16 cellular contexts compared by ENCODE assay signal in the genomic region with DNA sequence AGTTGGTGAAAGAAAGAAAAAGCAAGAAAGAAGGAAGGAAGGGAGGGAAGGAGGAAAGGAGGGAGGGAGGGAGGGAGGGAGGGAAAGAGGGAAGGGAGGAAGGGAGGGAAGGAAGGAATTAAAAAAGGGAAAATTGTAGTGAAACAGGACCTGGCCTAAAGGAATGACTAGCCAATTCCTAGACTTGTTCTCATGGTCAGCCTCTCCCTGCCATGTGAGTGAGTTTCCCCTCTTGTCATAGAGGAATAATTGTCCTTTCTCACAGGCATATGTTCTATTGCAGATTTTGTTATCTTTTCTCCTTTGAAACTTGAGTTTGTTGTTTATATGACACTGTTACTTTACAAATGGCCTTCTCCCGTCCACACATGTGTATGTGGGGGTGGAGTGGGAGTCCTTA.
"Had no signal": no experiment of that assay in that cellular context is flagged by ENCODE, and none has a peak within 500 bp of the region (broad histone marks: within the 10 kb centered on the region; RNA-seq: fewer than 3 reads in every experiment).

No MANE protein-coding gene starts in this region.

- H3K9me3 ChIP-seq: MG63, SJCRH30 had no signal

- H3K4me3 ChIP-seq: MG63, SJCRH30 had no signal

- H3K36me3 ChIP-seq: MG63, SJCRH30 had no signal

- DNase-seq: KBM-7; MG63; NCI-H1436; NCI-H187; NCI-H2081 treated with DMSO at 0.1 percent for 48 hours; NCI-H2171; NCI-H226; NCI-H446; NCI-H524 treated with DMSO at 0.1 percent for 48 hours; NK-92 treated with Interleukin-12 subunit alpha and Interleukin-12 subunit beta, amount 100 ng/mL, for 24 hours; PC-3; SJCRH30 had no signal

- H3K27ac ChIP-seq: HL-60, RWPE1, SJCRH30 had no signal

- H3K27me3 ChIP-seq: MG63, SJCRH30 had no signal

- ATAC-seq: Panc1, PC-3, SK-N-SH treated with all-trans-retinoic acid at 6 μM for 48 hours had no signal
